In genomic region chr16:50573947-50574751, GRCh38 we compare ENCODE assay signal across 18 cellular contexts. TPM values are rescaled to one million over a fixed set of nuclear protein-coding genes. Genes with fewer than 3 reads are reported as not detected.
DNase-seq lines count a peak whose midpoint lies in the region; TF ChIP-seq lines count a peak whose summit lies in the region.
"Had no signal": no experiment of that assay in that cellular context is flagged by ENCODE, and none has a peak within 500 bp of the region (broad histone marks: within the 10 kb centered on the region; RNA-seq: fewer than 3 reads in every experiment).

No MANE protein-coding gene starts in this region.

- no peaks in the 10 kb centered on the region for H3F3A ChIP-seq in neural progenitor cell (ENCODE audit: low read depth)

- peaks cover 20% of the 10 kb centered on the region for H3K27me3 ChIP-seq in left ventricle myocardium inferior (ENCODE audit: low read depth)
- H3K27me3 ChIP-seq in neural progenitor cell, result no peaks in the 10 kb centered on the region
- no peaks in the 10 kb centered on the region for H3K27me3 ChIP-seq in transverse colon
- H3K27me3 ChIP-seq: BLaER1 treated with 17β-estradiol and CSF1 and Interleukin-3, amounts not matched to agents 10 nM and 100 nM; neutrophil; Peyer's patch had no signal

- H3K36me3 ChIP-seq in left ventricle myocardium inferior (no peaks in the 10 kb centered on the region), neural progenitor cell (no peaks in the 10 kb centered on the region), transverse colon (no peaks in the 10 kb centered on the region)
- H3K36me3 ChIP-seq: BLaER1 treated with 17β-estradiol and CSF1 and Interleukin-3, amounts not matched to agents 10 nM and 100 nM; neutrophil; Peyer's patch had no signal

- intact Hi-C loops in left ventricle myocardium inferior (cut with micrococcal nuclease), result no loop called here
- intact Hi-C loops in transverse colon (cut with DNase I; ENCODE audit: low total_unique reads), result no loop called here

- H3K9me3 ChIP-seq in left ventricle myocardium inferior (replicated peaks), result no peaks in the 10 kb centered on the region
- H3K9me3 ChIP-seq in neural progenitor cell (ENCODE audit: low read depth), result no peaks in the 10 kb centered on the region
- no peaks in the 10 kb centered on the region for H3K9me3 ChIP-seq in transverse colon
- H3K9me3 ChIP-seq: BLaER1 treated with 17β-estradiol and CSF1 and Interleukin-3, amounts not matched to agents 10 nM and 100 nM; neutrophil; Peyer's patch had no signal

- H3K27me3 Mint-ChIP-seq in brain, result no peaks in the 10 kb centered on the region
- H3K27me3 Mint-ChIP-seq in neural progenitor cell (ENCODE audit: insufficient read depth, low read depth), result peaks cover 5% of the 10 kb centered on the region

- in situ Hi-C loops in transverse colon (cut with MboI; ENCODE audit: low pct_ligation_motif_present in 1 of 4, low pct_unique_long_range_greater_than_20kb in 1 of 4, low sequenced_read_pairs in 3 of 4) (no loop called here), ACHN (cut with HindIII; ENCODE audit: low pct_ligation_motif_present, low pct_unique_long_range_greater_than_20kb, low sequenced_read_pairs) (no loop called here), G401 (cut with HindIII; ENCODE audit: low sequenced_read_pairs) (no loop called here)

- H4K20me1 ChIP-seq in neural progenitor cell (ENCODE audit: low read depth), result no peaks in the 10 kb centered on the region
- H4K20me1 ChIP-seq: BLaER1 treated with 17β-estradiol and CSF1 and Interleukin-3, amounts not matched to agents 10 nM and 100 nM had no signal

- H3K9ac ChIP-seq in neural progenitor cell, result no peak overlapping the region
- H3K9ac ChIP-seq: BLaER1 treated with 17β-estradiol and CSF1 and Interleukin-3, amounts not matched to agents 10 nM and 100 nM had no signal

- peaks cover 0 to 3% (median 0%) of the 10 kb centered on the region in 5 experiments for H3K9me3 Mint-ChIP-seq in brain
- no peaks in the 10 kb centered on the region for H3K9me3 Mint-ChIP-seq in neural progenitor cell

- H3K4me1 ChIP-seq in left ventricle myocardium inferior (peaks cover 5% of the 10 kb centered on the region), neural progenitor cell (peaks cover 7% of the 10 kb centered on the region), transverse colon (peaks cover 0 to 18% (median 8%) of the 10 kb centered on the region in 4 donors)
- H3K4me1 ChIP-seq: BLaER1 treated with 17β-estradiol and CSF1 and Interleukin-3, amounts not matched to agents 10 nM and 100 nM; Peyer's patch had no signal

- H3K27ac Mint-ChIP-seq in brain (peak overlapping the region; percentile 46 to 97 (median 80)), neural progenitor cell (peak overlapping the region; percentile 63)

- WGBS in transverse colon (ENCODE audit: low coverage in 1 of 2), 2 donors, result 67 to 80% methylated on average over 1 to 14 of the region's 14 CpGs

- no peaks in the 10 kb centered on the region for H3K79me2 ChIP-seq in neural progenitor cell (ENCODE audit: low read depth)

- peak overlapping the region in 1 of 5 experiments; percentile 18 for H3K4me3 Mint-ChIP-seq in brain
- no peak overlapping the region for H3K4me3 Mint-ChIP-seq in neural progenitor cell

- TF ChIP-seq EP300 in transverse colon (IDR thresholded peaks at IDR 0.05; ENCODE audit: low read depth), result no peak

- peak overlapping the region; percentile 27 for H3K27ac ChIP-seq in left ventricle myocardium inferior (replicated peaks)
- H3K27ac ChIP-seq in neural progenitor cell, result no peak overlapping the region
- H3K27ac ChIP-seq in transverse colon, result peak overlapping the region; percentile 71 to 86 (median 78)
- H3K27ac ChIP-seq: BLaER1 treated with 17β-estradiol and CSF1 and Interleukin-3, amounts not matched to agents 10 nM and 100 nM; neutrophil had no signal

- no peak overlapping the region for H3K4me2 ChIP-seq in neural progenitor cell
- H3K4me2 ChIP-seq: BLaER1 treated with 17β-estradiol and CSF1 and Interleukin-3, amounts not matched to agents 10 nM and 100 nM had no signal

- no peak for TF ChIP-seq CTCF in brain (conservative IDR thresholded peaks at IDR 0.05)
- no peak for TF ChIP-seq CTCF in left ventricle myocardium inferior (IDR thresholded peaks at IDR 0.05; ENCODE audit: borderline replicate concordance)
- TF ChIP-seq CTCF in neural progenitor cell (IDR thresholded peaks at IDR 0.05), result no peak
- no peak for TF ChIP-seq CTCF in transverse colon (IDR thresholded peaks at IDR 0.05)

- TF ChIP-seq POLR2A in transverse colon (IDR thresholded peaks at IDR 0.05), result no peak

- H3K36me3 Mint-ChIP-seq in brain (no peaks in the 10 kb centered on the region), neural progenitor cell (peaks cover 19% of the 10 kb centered on the region)
- H3K36me3 Mint-ChIP-seq: activated naive CD4-positive, alpha-beta T cell treated with anti-CD3 and anti-CD28 coated beads, Interleukin-2, amount 50 U/mL, for 72 hours had no signal

- no peak overlapping the region for H3K4me3 ChIP-seq in left ventricle myocardium inferior
- H3K4me3 ChIP-seq in neural progenitor cell, result no peak overlapping the region
- H3K4me3 ChIP-seq in transverse colon, result no peak overlapping the region
- H3K4me3 ChIP-seq: BLaER1 treated with 17β-estradiol and CSF1 and Interleukin-3, amounts not matched to agents 10 nM and 100 nM; Peyer's patch had no signal

- H3K4me1 Mint-ChIP-seq in brain (peaks cover 29% of the 10 kb centered on the region), neural progenitor cell (peaks cover 41% of the 10 kb centered on the region)

- DNase-seq in left ventricle myocardium inferior (no peak), neural progenitor cell (ENCODE audit: low spot score) (no peak), transverse colon (no peak), activated gamma-delta T cell treated with Interleukin-2 at 50 U/mL for 16 hours (no peak), AML-193 (lab: John Stamatoyannopoulos, UW) (no peak), ACHN (no peak), G401 (ENCODE audit: low spot score) (no peak)
- DNase-seq: activated CD8-positive, alpha-beta memory T cell treated with anti-CD3 and anti-CD28 coated beads, Interleukin-2, amount 50 U/mL, for 4 hours; cerebellar nuclear complex; DMS79; NCI-H1694 treated with DMSO at 0.1 percent for 48 hours; NCI-H69; Peyer's patch; stimulated activated CD4-positive, alpha-beta T cell treated with anti-CD3 and anti-CD28 coated beads, Interleukin-12 subunit alpha, Interleukin-12 subunit beta, amount 100 ng/mL, for 4 hours had no signal

- H2AFZ ChIP-seq in neural progenitor cell (replicated peaks), result no peak overlapping the region

RNA-seq across cellular contexts. Expression of gene NKD1, which starts 26.0 kb away (rescaled TPM):
- 3.0 TPM for polyA plus RNA-seq in brain (ENCODE audit: insufficient read depth, low read depth, low replicate concordance)
- total RNA-seq in left ventricle myocardium inferior (1.5 TPM), neural progenitor cell (ENCODE audit: low replicate concordance) (3.3 and 5.3 TPM in 2 replicates), transverse colon (10 to 100 TPM in 1 of 4 donors, 1 to 10 TPM in 3; 1.7 to 98.1 (median 2.5) TPM)
- total RNA-seq in G401 (2014; rRNA removed; shearing (Covaris generic)), result not detected in 2 replicates
